In the genomic region with DNA sequence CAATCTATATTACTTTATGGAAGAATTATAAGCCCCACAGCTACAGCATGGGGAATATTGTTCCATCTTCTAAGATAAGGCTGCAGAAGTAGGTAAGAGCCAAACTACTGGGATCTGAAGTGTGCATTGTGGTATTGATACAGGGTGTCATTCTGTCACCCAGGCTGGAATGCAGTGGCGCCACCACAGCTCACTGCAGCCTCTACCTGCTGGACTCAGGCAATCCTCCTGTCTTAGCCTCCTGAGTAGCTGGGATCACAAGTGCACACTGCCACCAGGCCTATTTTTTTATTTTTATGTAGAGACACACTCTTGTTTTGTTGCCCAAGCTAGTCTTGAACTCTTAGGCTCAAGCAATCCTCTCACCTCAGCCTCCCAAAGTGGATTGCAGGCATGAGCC, we compare ENCODE assay signal across 19 cellular contexts. TPM values are rescaled to one million over a fixed set of nuclear protein-coding genes. Genes with fewer than 3 reads are reported as not detected.
DNase-seq lines count a peak whose midpoint lies in the region; ATAC-seq, FAIRE-seq and TF ChIP-seq lines count a peak whose summit lies in the region.
"Had no signal": no experiment of that assay in that cellular context is flagged by ENCODE, and none has a peak within 500 bp of the region (broad histone marks: within the 10 kb centered on the region; RNA-seq: fewer than 3 reads in every experiment).

No MANE protein-coding gene starts in this region.

- TF ChIP-seq POLR2A in K562 (conservative IDR thresholded peaks at IDR 0.05) = no peak

- DNase-seq in stimulated activated naive CD8-positive, alpha-beta T cell treated with anti-CD3 and anti-CD28 coated beads, Interleukin-15, Interleukin-2, amounts not matched to agents 100 U/mL and 50 U/mL, for 24 hours = no peak
- no peak for DNase-seq in K562 (ENCODE audit: extremely low read depth in 1 of 4, low spot score in 3 of 4)
- DNase-seq: 8988T; C1 segment of cervical spinal cord; Calu3; CD4-positive, alpha-beta memory T cell; COR-L47; DMS79; GF-D8; GOT3 had no signal

- no peaks in the 10 kb centered on the region for H3K9me3 ChIP-seq in K562 (replicated peaks; ENCODE audit: control insufficient read depth, insufficient read depth, low read depth, low read length)
- H3K9me3 ChIP-seq: HAP-1 had no signal

- H3K27me3 Mint-ChIP-seq in stimulated activated naive CD8-positive, alpha-beta T cell treated with anti-CD3 and anti-CD28 coated beads, Interleukin-15, Interleukin-2, amounts not matched to agents 100 ng/mL and 50 ng/mL, for 24 hours = no peaks in the 10 kb centered on the region
- H3K27me3 Mint-ChIP-seq: CD4-positive, alpha-beta memory T cell had no signal

- H3K27me3 ChIP-seq in K562 (ENCODE audit: control insufficient read depth in 2 of 2, insufficient read depth in 2 of 2, low read length in 2 of 2) = no peaks in the 10 kb centered on the region

- peak overlapping the region; percentile 4 for H3K27ac Mint-ChIP-seq in stimulated activated naive CD8-positive, alpha-beta T cell treated with anti-CD3 and anti-CD28 coated beads, Interleukin-15, Interleukin-2, amounts not matched to agents 100 ng/mL and 50 ng/mL, for 24 hours
- H3K27ac Mint-ChIP-seq: CD4-positive, alpha-beta memory T cell had no signal

- intact Hi-C loops in K562 (cut with micrococcal nuclease) = no loop called here

- H3K4me3 Mint-ChIP-seq in stimulated activated naive CD8-positive, alpha-beta T cell treated with anti-CD3 and anti-CD28 coated beads, Interleukin-15, Interleukin-2, amounts not matched to agents 100 ng/mL and 50 ng/mL, for 24 hours = no peak overlapping the region
- H3K4me3 Mint-ChIP-seq: CD4-positive, alpha-beta memory T cell had no signal

- no peak for FAIRE-seq in K562 (lab: Jason Lieb, UNC)
- FAIRE-seq: GM12891, GM18507, H54 had no signal

- no peak overlapping the region for H3K27ac ChIP-seq in K562 (ENCODE audit: extremely low read depth, low read depth, low read length)

- in situ Hi-C loops in K562 (cut with MboI) = no loop called here

- no peak for ATAC-seq in stimulated activated naive CD8-positive, alpha-beta T cell treated with anti-CD3 and anti-CD28 coated beads, Interleukin-15, Interleukin-2, amounts not matched to agents 100 U/mL and 50 U/mL, for 24 hours
- ATAC-seq in K562 (no peak), GM18873 (IDR thresholded peaks at IDR 0.05; ENCODE audit: low FRiP score, unreplicated experiment) (no peak), HG03025 (IDR thresholded peaks at IDR 0.05; ENCODE audit: low FRiP score, unreplicated experiment) (no peak), HG03280 (IDR thresholded peaks at IDR 0.05; ENCODE audit: unreplicated experiment) (no peak)

- peaks cover 5% of the 10 kb centered on the region; the same call in 1 of the 3 replicates for H3K36me3 ChIP-seq in K562 (ENCODE audit: control insufficient read depth, insufficient read depth, low read length)

- POLR2A ChIA-PET in K562 (lab: Yijun Ruan, JAX) = interaction anchor here (0.6 to 1.5 kb wide), 4 partner anchors 24 to 877 kb away, joined by 3 read pairs; no protein-coding TSS in a partner anchor

- H4K20me1 ChIP-seq in K562 (replicated peaks; ENCODE audit: control insufficient read depth, insufficient read depth, low read length) = no peaks in the 10 kb centered on the region

- H3K9ac ChIP-seq in K562 (ENCODE audit: insufficient read depth in 1 of 2, low read depth in 2 of 2, low read length in 2 of 2) = no peak overlapping the region

- no peak overlapping the region for H2AFZ ChIP-seq in K562 (ENCODE audit: low read depth, low read length)

- 88% methylated on average over 1 of the region's 1 CpG for WGBS in K562 (ENCODE audit: insufficient coverage, low coverage, missing lambda C conversion rate)

- no peaks in the 10 kb centered on the region for H3K4me1 Mint-ChIP-seq in stimulated activated naive CD8-positive, alpha-beta T cell treated with anti-CD3 and anti-CD28 coated beads, Interleukin-15, Interleukin-2, amounts not matched to agents 100 ng/mL and 50 ng/mL, for 24 hours (ENCODE audit: low read depth)
- H3K4me1 Mint-ChIP-seq: CD4-positive, alpha-beta memory T cell had no signal

- H3K4me1 ChIP-seq in K562 (replicated peaks in 1 of 2; ENCODE audit: control insufficient read depth in 2 of 2, insufficient read depth in 2 of 2, low read length in 2 of 2) = no peaks in the 10 kb centered on the region
- H3K4me1 ChIP-seq: HAP-1 had no signal

- no peaks in the 10 kb centered on the region for H3K9me3 Mint-ChIP-seq in stimulated activated naive CD8-positive, alpha-beta T cell treated with anti-CD3 and anti-CD28 coated beads, Interleukin-15, Interleukin-2, amounts not matched to agents 100 ng/mL and 50 ng/mL, for 24 hours
- H3K9me3 Mint-ChIP-seq: CD4-positive, alpha-beta memory T cell had no signal

- TF ChIP-seq EP300 in K562 (IDR thresholded peaks at IDR 0.05; ENCODE audit: low read length) = no peak

- TF ChIP-seq CTCF in K562 (IDR thresholded peaks at IDR 0.05 in 2 of 3, conservative IDR thresholded peaks at IDR 0.05 in 1 of 3; ENCODE audit: insufficient read depth in 2 of 3, low read depth in 1 of 3, low read length in 3 of 3) = no peak

- no peaks in the 10 kb centered on the region for H3K79me2 ChIP-seq in K562 (ENCODE audit: control insufficient read depth, insufficient read depth, low read length)

- H3K9me1 ChIP-seq in K562 (ENCODE audit: control insufficient read depth, insufficient read depth, low read length) = no peaks in the 10 kb centered on the region

- peaks cover 4% of the 10 kb centered on the region for H3K36me3 Mint-ChIP-seq in stimulated activated naive CD8-positive, alpha-beta T cell treated with anti-CD3 and anti-CD28 coated beads, Interleukin-15, Interleukin-2, amounts not matched to agents 100 ng/mL and 50 ng/mL, for 24 hours (ENCODE audit: low read depth)

- no peak overlapping the region for H3K4me2 ChIP-seq in K562 (ENCODE audit: insufficient read depth, low read length)

- BruUV-seq in K562 (replicated peaks; lab: Mats Ljungman, UMichigan) = no TSS peak

- CTCF ChIA-PET in K562 (lab: Yijun Ruan, JAX; ENCODE audit: low intra/inter-chr PET ratio) = no interaction called here

- no peak overlapping the region for H3K4me3 ChIP-seq in K562
- H3K4me3 ChIP-seq: HAP-1 had no signal

- TF ChIP-seq RAD21 in K562 (CRISPR knock-in tag; conservative IDR thresholded peaks at IDR 0.05 in 1 of 2, IDR thresholded peaks at IDR 0.05 in 1 of 2) = no peak

TF ChIP-seq in PFSK-1, 5 proteins besides CTCF, POLR2A, EP300 and RAD21 (continues in another document):
- no peak for TF ChIP-seq FOXP2 (optimal IDR thresholded peaks at IDR 0.05; ENCODE audit: borderline replicate concordance, extremely low read depth, extremely low read length, insufficient read depth)

TF ChIP-seq in K562, 482 proteins besides CTCF, POLR2A, EP300 and RAD21:
- TF ChIP-seq HDGF (IDR thresholded peaks at IDR 0.05) = no peak
- TF ChIP-seq ZBTB33 (CRISPR knock-in tag; IDR thresholded peaks at IDR 0.05) = peak; percentile 65
- 0 out of 2 replicates have a peak, but pooled peaks have one; percentile 30 for TF ChIP-seq POLR2AphosphoS2 (IDR thresholded peaks at IDR 0.05; ENCODE audit: low read length)
- TF ChIP-seq ZNF707 (CRISPR knock-in tag; conservative IDR thresholded peaks at IDR 0.05) = no peak
- no peak for TF ChIP-seq ELF1 (tag; IDR thresholded peaks at IDR 0.05)
- TF ChIP-seq, protein P1, sequence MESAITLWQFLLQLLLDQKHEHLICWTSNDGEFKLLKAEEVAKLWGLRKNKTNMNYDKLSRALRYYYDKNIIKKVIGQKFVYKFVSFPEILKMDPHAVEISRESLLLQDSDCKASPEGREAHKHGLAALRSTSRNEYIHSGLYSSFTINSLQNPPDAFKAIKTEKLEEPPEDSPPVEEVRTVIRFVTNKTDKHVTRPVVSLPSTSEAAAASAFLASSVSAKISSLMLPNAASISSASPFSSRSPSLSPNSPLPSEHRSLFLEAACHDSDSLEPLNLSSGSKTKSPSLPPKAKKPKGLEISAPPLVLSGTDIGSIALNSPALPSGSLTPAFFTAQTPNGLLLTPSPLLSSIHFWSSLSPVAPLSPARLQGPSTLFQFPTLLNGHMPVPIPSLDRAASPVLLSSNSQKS (CRISPR knock-in tag; IDR thresholded peaks at IDR 0.05) = no peak
- TF ChIP-seq CEBPB (tag; IDR thresholded peaks at IDR 0.05) = no peak
TF ChIP-seq in K562: peak in this region for 2.

RNA-seq across cellular contexts. Expression of gene DIP2B, which starts 21.3 kb away (rescaled TPM):
- polyA plus RNA-seq in PFSK-1 (2012; ENCODE audit: insufficient read length, low read depth) = 12.2 TPM
- 38.9 and 51.6 TPM in 2 replicates for total RNA-seq in K562 (2011; cell fraction: chromatin; rRNA removed; ENCODE audit: low replicate concordance)
- total RNA-seq in K562 (2011; cell fraction: nucleolus; rRNA removed) = 22.5 and 24.8 TPM in 2 replicates
- total RNA-seq in K562 (2011; cell fraction: nucleoplasm; rRNA removed) = 29.4 and 38.1 TPM in 2 replicates
- 12.1 and 14.8 TPM in 2 replicates for total RNA-seq in K562 (2014; rRNA removed)
- total RNA-seq in K562 (2014; rRNA removed; fragmentation: Illumina TruSeq; extraction: Trizol) = 18.8 and 21.2 TPM in 2 replicates
- 19.9 and 20.3 TPM in 2 replicates for total RNA-seq in K562 (2015; rRNA removed; fragmentation: Illumina TruSeq; extraction: Trizol)
- 22.9 and 23.7 TPM in 2 replicates for total RNA-seq in K562 (2021)
- 20.5 and 26.1 TPM in 2 replicates for polyA plus RNA-seq in K562 (2011; rRNA removed)
- 16.1 and 18.2 TPM in 2 replicates for polyA plus RNA-seq in K562 (2011; cell fraction: cytosol; rRNA removed)
- 24.1 and 27.3 TPM in 2 replicates for polyA plus RNA-seq in K562 (2011; cell fraction: nucleus; rRNA removed)
- polyA plus RNA-seq in K562 (2012) = 13.5 and 14.8 TPM in 2 replicates
- 18.8 and 21.0 TPM in 2 replicates for polyA plus RNA-seq in K562 (2014; fragmentation: Illumina TruSeq; extraction: Trizol)
- polyA plus RNA-seq in K562 (2014; fragmentation: Nextera tagmentation; extraction: Ambion mirVana) = 1 to 10 TPM; 4.6 to 5.8 TPM
- 11.7 and 13.4 TPM in 2 replicates for polyA plus RNA-seq in K562 (2014; rRNA removed)
- polyA minus RNA-seq in K562 (2011; rRNA and poly(A)+ RNA removed) = 57.9 and 67.7 TPM in 2 replicates
- 28.2 and 36.9 TPM in 2 replicates for polyA minus RNA-seq in K562 (2011; cell fraction: cytosol; rRNA and poly(A)+ RNA removed)
- polyA minus RNA-seq in K562 (2011; cell fraction: nucleus; rRNA and poly(A)+ RNA removed) = 20.7 and 28.9 TPM in 2 replicates
